In genomic region chr2:216195565-216195978, GRCh38 we compare ENCODE assay signal across 9 cellular contexts.
DNase-seq lines count a peak whose midpoint lies in the region; TF ChIP-seq lines count a peak whose summit lies in the region.
"Had no signal": no experiment of that assay in that cellular context is flagged by ENCODE, and none has a peak within 500 bp of the region (broad histone marks: within the 10 kb centered on the region; RNA-seq: fewer than 3 reads in every experiment).

No MANE protein-coding gene starts in this region.

- TF ChIP-seq CTCF in foreskin fibroblast (IDR thresholded peaks at IDR 0.05; ENCODE audit: low read depth, low read length) = no peak
- TF ChIP-seq CTCF in GM20000 (IDR thresholded peaks at IDR 0.05; ENCODE audit: extremely low read depth, missing control alignments) = no peak
- TF ChIP-seq CTCF in uterus (IDR thresholded peaks at IDR 0.05) = no peak
- TF ChIP-seq CTCF in MM.1S (IDR thresholded peaks at IDR 0.05; ENCODE audit: low read length) = no peak

- H3K79me2 ChIP-seq in MM.1S (ENCODE audit: low read length) = peaks cover 85% of the 10 kb centered on the region

- H3K9me3 ChIP-seq in uterus (no peaks in the 10 kb centered on the region), MM.1S (replicated peaks; ENCODE audit: insufficient read depth, low read length) (no peaks in the 10 kb centered on the region)

- H3K27me3 ChIP-seq in uterus (no peaks in the 10 kb centered on the region), MM.1S (replicated peaks; ENCODE audit: insufficient read depth, low read length) (no peaks in the 10 kb centered on the region)

- H2AFZ ChIP-seq in MM.1S (ENCODE audit: low read length) = no peak overlapping the region

- H3F3A ChIP-seq in MM.1S (ENCODE audit: insufficient read depth, low read length) = no peaks in the 10 kb centered on the region

- no peak overlapping the region for H3K4me2 ChIP-seq in MM.1S (ENCODE audit: low read depth, low read length)

- no peak overlapping the region for H3K9ac ChIP-seq in MM.1S (ENCODE audit: low read length)

- no peaks in the 10 kb centered on the region for H3K36me3 ChIP-seq in uterus
- H3K36me3 ChIP-seq in MM.1S (replicated peaks; ENCODE audit: insufficient read depth, low read length) = peaks cover 22% of the 10 kb centered on the region

- no peak for TF ChIP-seq POLR2A in uterus (IDR thresholded peaks at IDR 0.05)

- DNase-seq in AG08396 (ENCODE audit: low spot score) (peak; percentile 39), HPDE6-E6E7 (ENCODE audit: extremely low spot score) (peak; percentile 62), foreskin fibroblast (peak; percentile 76 to 87), GM20000 (ENCODE audit: low spot score) (no peak), NCI-H146 (lab: John Stamatoyannopoulos, UW) (no peak), uterus (no peak), MM.1S (no peak)
- peak; percentile 21 for DNase-seq in activated naive CD4-positive, alpha-beta T cell treated with anti-CD3 and anti-CD28 coated beads, Interleukin-2, amount 50 U/mL, for 16 hours
- DNase-seq: NCI-H345 had no signal

- H3K27ac ChIP-seq in uterus (no peak overlapping the region), MM.1S (ENCODE audit: low read length) (no peak overlapping the region)

- no peaks in the 10 kb centered on the region for H4K20me1 ChIP-seq in MM.1S (ENCODE audit: insufficient read depth, low read length)

- no peaks in the 10 kb centered on the region for H3K9me2 ChIP-seq in MM.1S (replicated peaks; ENCODE audit: insufficient read depth, low read length)

- no peaks in the 10 kb centered on the region for H3K4me1 ChIP-seq in uterus
- no peaks in the 10 kb centered on the region for H3K4me1 ChIP-seq in MM.1S (ENCODE audit: low read length)

- H3K4me3 ChIP-seq in foreskin fibroblast (ENCODE audit: low read depth in 1 of 2, low read length in 2 of 2) = no peak overlapping the region
- H3K4me3 ChIP-seq in uterus = no peak overlapping the region
- no peak overlapping the region for H3K4me3 ChIP-seq in MM.1S (ENCODE audit: low read length)

- intact Hi-C loops in uterus (cut with DNase I; ENCODE audit: low total_unique reads) = no loop called here

Comparison
In these comparisons a context has a peak if more than half of its experiments do, and no peak if none do; other contexts are left out.
1. DNase-seq: peak in AG08396 (single experiment), HPDE6-E6E7 (single experiment), activated naive CD4-positive, alpha-beta T cell treated with anti-CD3 and anti-CD28 coated beads, Interleukin-2, amount 50 U/mL, for 16 hours (single experiment) and foreskin fibroblast (2 of 2); none in GM20000 (single experiment), NCI-H146 (single experiment), uterus (0 of 2) and MM.1S (single experiment).